Comparison of ENCODE assay signal across 4 cellular contexts in genomic region chr9:66909551-66909950, GRCh38.
DNase-seq lines count a peak whose midpoint lies in the region; TF ChIP-seq lines count a peak whose summit lies in the region.
"Not testable (repeated sequence)": the region's sequence is repeated elsewhere in the genome, so short reads cannot be mapped to it uniquely, and the experiment has no call there.

No MANE protein-coding gene starts in this region.

- in situ Hi-C loops in astrocyte of the spinal cord (cut with HindIII; ENCODE audit: low sequenced_read_pairs), result not testable (repeated sequence)

- peak; percentile 1 for DNase-seq in NCI-H226
- peak; percentile 32 for DNase-seq in astrocyte of the spinal cord (ENCODE audit: low read depth, low spot score)
- peak; percentile 34 for DNase-seq in choroid plexus epithelial cell (ENCODE audit: low read depth)
- peak; percentile 0 for DNase-seq in kidney tubule cell (ENCODE audit: low spot score)

- H3K4me3 ChIP-seq in astrocyte of the spinal cord (ENCODE audit: low read depth, low read length); choroid plexus epithelial cell (ENCODE audit: low read depth, low read length): not testable (repeated sequence)

- TF ChIP-seq CTCF in astrocyte of the spinal cord (IDR thresholded peaks at IDR 0.05; ENCODE audit: low read depth, low read length); choroid plexus epithelial cell (conservative IDR thresholded peaks at IDR 0.05; ENCODE audit: low read depth, low read length): not testable (repeated sequence)
